ENCODE assay signal across 20 cellular contexts in the genomic region with DNA sequence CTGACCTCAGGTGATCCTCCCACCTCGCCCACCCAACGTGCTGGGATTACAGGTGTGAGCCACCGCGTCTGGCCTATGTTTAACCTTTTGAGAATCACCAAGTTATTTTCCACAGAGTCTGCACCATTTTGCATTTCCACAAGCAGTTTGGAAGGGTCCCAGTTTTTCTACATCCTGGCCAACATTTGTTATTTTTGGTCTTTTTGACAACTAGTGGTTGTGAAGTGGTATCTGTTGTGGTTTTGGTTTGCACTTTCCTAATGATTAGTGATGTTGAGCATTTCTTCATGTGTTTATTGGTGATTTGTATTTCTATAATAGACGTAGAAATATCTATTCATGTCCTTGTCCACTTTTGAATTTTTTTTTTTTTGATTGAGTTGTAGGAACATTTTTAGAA.
"Had no signal": no experiment of that assay in that cellular context is flagged by ENCODE, and none has a peak within 500 bp of the region (broad histone marks: within the 10 kb centered on the region; RNA-seq: fewer than 3 reads in every experiment).

No MANE protein-coding gene starts in this region.

- H3K4me3 Mint-ChIP-seq: activated CD4-positive, alpha-beta T cell treated with anti-CD3 and anti-CD28 coated beads, Interleukin-2, amount 10 ng/mL, durations not matched to agents 7 days and 5 days; activated CD8-positive, alpha-beta T cell treated with anti-CD3 and anti-CD28 coated beads, Interleukin-2, amount 10 ng/mL, durations not matched to agents 7 days and 5 days; type B pancreatic cell had no signal

- H3K9me3 ChIP-seq: colonic mucosa, gastroesophageal sphincter, heart right ventricle, stomach had no signal

- H3K4me3 ChIP-seq: colonic mucosa, gastroesophageal sphincter, heart right ventricle, stomach had no signal

- H3K27ac ChIP-seq: colonic mucosa had no signal

- H3K27me3 Mint-ChIP-seq: activated CD4-positive, alpha-beta T cell treated with anti-CD3 and anti-CD28 coated beads, Interleukin-2, amount 10 ng/mL, durations not matched to agents 7 days and 5 days; activated naive CD4-positive, alpha-beta T cell treated with anti-CD3 and anti-CD28 coated beads, Interleukin-2, amount 50 U/mL, for 24 hours; brain; progenitor cell of endocrine pancreas; type B pancreatic cell had no signal

- H3K36me3 ChIP-seq: colonic mucosa, gastroesophageal sphincter had no signal

- ATAC-seq: activated CD4-positive, CD25-positive, alpha-beta regulatory T cell treated with anti-CD3 and anti-CD28 coated beads, Interleukin-2, amount 50 U/mL, for 24 hours; activated CD8-positive, alpha-beta T cell treated with anti-CD3 and anti-CD28 coated beads, Interleukin-2, amount 10 ng/mL, durations not matched to agents 7 days and 5 days; gastroesophageal sphincter; heart right ventricle; right cardiac atrium had no signal

- H3K9me3 Mint-ChIP-seq: activated CD4-positive, alpha-beta T cell treated with anti-CD3 and anti-CD28 coated beads, Interleukin-2, amount 10 ng/mL, durations not matched to agents 7 days and 5 days; activated naive CD4-positive, alpha-beta T cell treated with anti-CD3 and anti-CD28 coated beads, Interleukin-2, amount 50 U/mL, for 24 hours; brain; type B pancreatic cell had no signal

- H3K4me1 ChIP-seq: colonic mucosa had no signal

- H3K27me3 ChIP-seq: colonic mucosa, gastroesophageal sphincter, heart right ventricle, stomach had no signal

- H3K27ac Mint-ChIP-seq: activated CD4-positive, alpha-beta T cell treated with anti-CD3 and anti-CD28 coated beads, Interleukin-2, amount 10 ng/mL, durations not matched to agents 7 days and 5 days; activated CD8-positive, alpha-beta T cell treated with anti-CD3 and anti-CD28 coated beads, Interleukin-2, amount 10 ng/mL, durations not matched to agents 7 days and 5 days; activated naive CD4-positive, alpha-beta T cell treated with anti-CD3 and anti-CD28 coated beads, Interleukin-2, amount 50 U/mL, for 24 hours; type B pancreatic cell had no signal

- DNase-seq: activated CD4-positive, alpha-beta T cell treated with anti-CD3 and anti-CD28 coated beads, Interleukin-2, amount 10 ng/mL, durations not matched to agents 7 days and 5 days; activated CD8-positive, alpha-beta T cell treated with anti-CD3 and anti-CD28 coated beads, Interleukin-2, amount 10 ng/mL, durations not matched to agents 7 days and 5 days; activated effector memory CD4-positive, alpha-beta T cell treated with anti-CD3 and anti-CD28 coated beads, Interleukin-2, amount 50 U/mL, for 16 hours; activated T-cell treated with anti-CD3 and anti-CD28 coated beads, Interleukin-2, amount 50 U/mL, for 48 hours; amniotic stem cell; caudate nucleus; colonic mucosa; erythroblast; heart right ventricle; mesendoderm; occipital lobe; right cardiac atrium; stimulated activated CD4-positive, alpha-beta T cell treated with anti-CD3 and anti-CD28 coated beads, Interleukin-2, amount 100 ng/mL, for 24 hours; stomach had no signal
